32 cellular contexts compared by ENCODE assay signal in genomic region chr20:59255256-59255655, GRCh38. TPM values are rescaled to one million over a fixed set of nuclear protein-coding genes. Genes with fewer than 3 reads are reported as not detected.
"Had no signal": no experiment of that assay in that cellular context is flagged by ENCODE, and none has a peak within 500 bp of the region (broad histone marks: within the 10 kb centered on the region; RNA-seq: fewer than 3 reads in every experiment).

No MANE protein-coding gene starts in this region.

- H3K27me3 ChIP-seq: ascending aorta had no signal

- DNase-seq: activated CD4-positive, alpha-beta T cell treated with anti-CD3 and anti-CD28 coated beads for 1 hour; activated CD4-positive, CD25-positive, alpha-beta regulatory T cell; activated CD8-positive, alpha-beta T cell treated with anti-CD3 and anti-CD28 coated beads, Interleukin-2, amount 10 ng/mL, durations not matched to agents 7 days and 5 days; activated gamma-delta T cell; activated naive CD4-positive, alpha-beta T cell treated with Interleukin-2 at 50 U/mL for 16 hours; activated naive CD8-positive, alpha-beta T cell treated with anti-CD3 and anti-CD28 coated beads for 36 hours; activated T-cell treated with anti-CD3 and anti-CD28 coated beads, Interleukin-2, amount 50 U/mL, for 24 hours; amygdala; NCI-H1048; NCI-H1105 treated with DMSO at 0.1 percent for 48 hours; NCI-H1436; NCI-H1694; NCI-H1930; NCI-H2081 treated with DMSO at 0.1 percent for 48 hours; NCI-H345; NCI-H510A; NCI-H526; NCI-H748 treated with DMSO at 0.1 percent for 48 hours; NK-92 treated with Interleukin-12 subunit alpha and Interleukin-12 subunit beta, amount 100 ng/mL, for 24 hours; PC-9; SW 1271; T-helper 1 cell; T1000; WERI-Rb-1 had no signal

- H3K27me3 Mint-ChIP-seq: activated naive CD8-positive, alpha-beta T cell treated with anti-CD3 and anti-CD28 coated beads for 36 hours; activated T-cell treated with anti-CD3 and anti-CD28 coated beads, Interleukin-2, amount 50 U/mL, for 24 hours had no signal

- H3K9me3 ChIP-seq: ascending aorta had no signal

- H3K27ac ChIP-seq: ascending aorta, cardiac muscle cell, PC-9, RWPE1, WERI-Rb-1 had no signal

- H3K36me3 ChIP-seq: ascending aorta, cardiac muscle cell, WERI-Rb-1 had no signal

- H3K4me3 ChIP-seq: ascending aorta, cardiac muscle cell, K562, PC-9 had no signal

- ATAC-seq: activated CD8-positive, alpha-beta T cell treated with anti-CD3 and anti-CD28 coated beads, Interleukin-2, amount 10 ng/mL, durations not matched to agents 7 days and 5 days; K562; Right ventricle myocardium inferior had no signal

- H3K4me1 ChIP-seq: ascending aorta had no signal

- H3K27ac Mint-ChIP-seq: activated naive CD8-positive, alpha-beta T cell treated with anti-CD3 and anti-CD28 coated beads for 36 hours; activated T-helper 2 cell treated with anti-CD3 and anti-CD28 coated beads, Interferon-gamma antibody, Interleukin-2, Interleukin-4, amounts not matched to agents 10 μg/mL and 5 μg/mL and 100 μg/mL, durations not matched to agents 14 hours and 24 hours and 36 hours had no signal

- H3K4me3 Mint-ChIP-seq: activated CD8-positive, alpha-beta T cell treated with anti-CD3 and anti-CD28 coated beads, Interleukin-2, amount 10 ng/mL, durations not matched to agents 7 days and 5 days; activated naive CD8-positive, alpha-beta T cell treated with anti-CD3 and anti-CD28 coated beads for 36 hours; activated T-cell treated with anti-CD3 and anti-CD28 coated beads, Interleukin-2, amount 50 U/mL, for 24 hours had no signal

RNA-seq across cellular contexts. Expression of gene EDN3, which starts 45.2 kb away (rescaled TPM):
- total RNA-seq: activated CD8-positive, alpha-beta T cell treated with anti-CD3 and anti-CD28 coated beads, Interleukin-2, amount 10 ng/mL, durations not matched to agents 7 days and 5 days; activated naive CD8-positive, alpha-beta T cell treated with anti-CD3 and anti-CD28 coated beads for 36 hours; activated T-helper 2 cell treated with anti-CD3 and anti-CD28 coated beads, Interferon-gamma antibody, Interleukin-2, Interleukin-4, amounts not matched to agents 10 μg/mL and 5 μg/mL and 100 μg/mL, durations not matched to agents 14 hours and 24 hours and 36 hours; ascending aorta; cardiac muscle cell; K562; M059J; OCI-LY7; PC-9; Right ventricle myocardium inferior had no signal
- polyA plus RNA-seq: cardiac muscle cell, K562 had no signal
